In the genomic region with DNA sequence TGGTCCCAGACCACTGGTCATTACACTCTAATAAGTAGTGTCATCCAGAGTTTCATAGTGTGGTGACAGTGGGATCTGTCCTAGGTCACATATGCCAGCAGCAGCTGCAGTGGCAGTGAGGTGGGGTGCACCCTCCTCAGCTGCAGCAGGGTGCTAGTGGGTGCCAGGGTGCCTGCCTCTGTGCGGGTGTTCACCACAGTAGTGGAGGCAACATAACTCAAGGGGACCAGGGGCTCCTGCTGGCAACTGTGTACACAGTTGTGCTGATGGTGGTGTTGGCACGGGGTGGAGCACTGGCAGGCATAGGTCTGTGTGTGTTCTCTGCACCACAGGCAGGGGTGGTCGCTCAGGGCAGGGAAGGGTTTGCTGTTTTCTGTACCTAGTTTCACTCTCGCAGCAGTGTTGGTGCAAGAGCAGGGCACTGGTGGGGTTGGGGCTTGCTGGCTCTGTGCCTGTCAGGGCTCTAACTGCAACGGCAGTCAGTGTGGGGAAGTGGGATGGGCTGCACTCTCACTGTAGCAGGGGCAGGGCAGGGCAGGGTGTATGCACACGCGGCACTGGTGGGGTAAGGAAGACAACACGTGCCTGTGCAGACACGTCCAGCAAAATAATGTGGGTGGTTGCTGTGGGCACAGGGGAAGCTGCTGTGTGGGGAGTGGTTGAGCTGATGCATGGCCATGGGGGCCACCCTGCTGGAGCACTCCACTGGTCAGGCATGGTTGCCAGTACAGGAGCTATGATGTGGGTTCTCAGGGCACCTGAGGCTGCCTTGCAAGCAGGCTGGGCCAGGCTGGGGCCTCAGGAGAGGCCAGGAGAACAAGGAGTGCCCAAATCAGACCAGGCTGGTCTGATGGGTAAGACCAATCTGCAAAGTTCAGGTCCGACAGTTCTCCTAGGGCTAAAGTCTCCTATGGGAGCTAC, we compare ENCODE assay signal across 21 cellular contexts.
"Had no signal": no experiment of that assay in that cellular context is flagged by ENCODE, and none has a peak within 500 bp of the region (broad histone marks: within the 10 kb centered on the region; RNA-seq: fewer than 3 reads in every experiment).

No MANE protein-coding gene starts in this region.

- H3K27ac ChIP-seq: epithelial cell of prostate, esophagus muscularis mucosa, gastrocnemius medialis, heart right ventricle, left ventricle myocardium inferior, pancreas, testis, tibial nerve had no signal

- FAIRE-seq: colon, keratinocyte, pancreas, small intestine had no signal

- ATAC-seq: effector memory CD8-positive, alpha-beta T cell; gastrocnemius medialis; heart right ventricle; left cardiac atrium; pancreas; right cardiac atrium had no signal

- H3K4me3 ChIP-seq: esophagus muscularis mucosa, gastrocnemius medialis, heart right ventricle, left ventricle myocardium inferior, lung, pancreas, testis, tibial nerve had no signal

- H3K4me1 ChIP-seq: esophagus muscularis mucosa, gastrocnemius medialis, heart right ventricle, left ventricle myocardium inferior, pancreas, testis, tibial nerve had no signal

- H3K36me3 ChIP-seq: esophagus muscularis mucosa, gastrocnemius medialis, heart right ventricle, left ventricle myocardium inferior, pancreas, tibial nerve had no signal

- H3K9me3 ChIP-seq: gastrocnemius medialis, pancreas, testis had no signal

- DNase-seq: effector memory CD8-positive, alpha-beta T cell; gastrocnemius medialis; heart right ventricle; immature natural killer cell; left cardiac atrium; left ventricle myocardium inferior; mesendoderm; naive B cell; nucleus accumbens; small intestine; stimulated activated CD4-positive, alpha-beta T cell treated with anti-CD3 and anti-CD28 coated beads, Interleukin-12 subunit alpha, Interleukin-12 subunit beta, amount 100 ng/mL, for 4 hours; stimulated activated naive CD4-positive, alpha-beta T cell; testis had no signal

- H3K27me3 ChIP-seq: esophagus muscularis mucosa, gastrocnemius medialis, pancreas, testis, tibial nerve had no signal
